Comparison of ENCODE assay signal across 34 cellular contexts in genomic region chr20:52533401-52533800, GRCh38.
DNase-seq lines count a peak whose midpoint lies in the region; ATAC-seq, FAIRE-seq and TF ChIP-seq lines count a peak whose summit lies in the region.
"Had no signal": no experiment of that assay in that cellular context is flagged by ENCODE, and none has a peak within 500 bp of the region (broad histone marks: within the 10 kb centered on the region; RNA-seq: fewer than 3 reads in every experiment).

No MANE protein-coding gene starts in this region.

- H3K36me3 Mint-ChIP-seq in neural progenitor cell: no peaks in the 10 kb centered on the region
- H3K36me3 Mint-ChIP-seq: CD14-positive monocyte; CD4-positive, alpha-beta memory T cell; CD4-positive, CD25-positive, alpha-beta regulatory T cell; CD8-positive, alpha-beta memory T cell; CD8-positive, alpha-beta T cell had no signal

- no peak overlapping the region for H3K9ac ChIP-seq in neural progenitor cell
- H3K9ac ChIP-seq: BLaER1; BLaER1 treated with 17β-estradiol and CSF1 and Interleukin-3, amounts not matched to agents 10 nM and 100 nM had no signal

- intact Hi-C loops in testis (cut with DNase I; ENCODE audit: low total_unique reads): no loop called here

- peaks cover 3% of the 10 kb centered on the region for H3K9me3 Mint-ChIP-seq in neural progenitor cell
- H3K9me3 Mint-ChIP-seq: CD4-positive, alpha-beta T cell; CD8-positive, alpha-beta T cell had no signal

- ATAC-seq in GM21423 (IDR thresholded peaks at IDR 0.05; ENCODE audit: unreplicated experiment): no peak
- ATAC-seq: A549; CD8-positive, alpha-beta T cell had no signal

- peak; percentile 28 for FAIRE-seq in HTR-8/SVneo (lab: Jason Lieb, UNC)
- FAIRE-seq: A204.1, A549, D721Med had no signal

- H3K4me3 ChIP-seq in neural progenitor cell (no peak overlapping the region), testis (no peak overlapping the region)
- H3K4me3 ChIP-seq: A549; BLaER1; BLaER1 treated with 17β-estradiol and CSF1 and Interleukin-3, amounts not matched to agents 10 nM and 100 nM had no signal

- H3K4me1 Mint-ChIP-seq in neural progenitor cell: no peaks in the 10 kb centered on the region
- H3K4me1 Mint-ChIP-seq: CD14-positive monocyte; CD4-positive, alpha-beta memory T cell; CD4-positive, CD25-positive, alpha-beta regulatory T cell had no signal

- H3K9me3 ChIP-seq in neural progenitor cell (ENCODE audit: low read depth) (no peaks in the 10 kb centered on the region), testis (no peaks in the 10 kb centered on the region)
- H3K9me3 ChIP-seq: A549, BE2C, BLaER1 had no signal

- H4K20me1 ChIP-seq in neural progenitor cell (ENCODE audit: low read depth): no peaks in the 10 kb centered on the region
- H4K20me1 ChIP-seq: BLaER1; BLaER1 treated with 17β-estradiol and CSF1 and Interleukin-3, amounts not matched to agents 10 nM and 100 nM had no signal

- H3K27ac Mint-ChIP-seq in neural progenitor cell: no peak overlapping the region
- H3K27ac Mint-ChIP-seq: B cell; CD4-positive, alpha-beta memory T cell; CD4-positive, alpha-beta T cell; CD4-positive, CD25-positive, alpha-beta regulatory T cell; CD8-positive, alpha-beta memory T cell; CD8-positive, alpha-beta T cell had no signal

- H3K4me3 Mint-ChIP-seq in neural progenitor cell: no peak overlapping the region
- H3K4me3 Mint-ChIP-seq: B cell; CD14-positive monocyte; CD4-positive, alpha-beta memory T cell; CD4-positive, alpha-beta T cell; CD8-positive, alpha-beta memory T cell; CD8-positive, alpha-beta T cell had no signal

- H3K4me2 ChIP-seq in neural progenitor cell: no peak overlapping the region
- H3K4me2 ChIP-seq: A549; BLaER1; BLaER1 treated with 17β-estradiol and CSF1 and Interleukin-3, amounts not matched to agents 10 nM and 100 nM had no signal

- no peak for TF ChIP-seq POLR2A in testis (IDR thresholded peaks at IDR 0.05)

- H3K27me3 Mint-ChIP-seq in neural progenitor cell (ENCODE audit: insufficient read depth, low read depth): no peaks in the 10 kb centered on the region

- 68 to 78% methylated on average over 1 of the region's 1 CpG for WGBS in testis, 2 donors

- TF ChIP-seq CTCF in neural progenitor cell (IDR thresholded peaks at IDR 0.05) (no peak), testis (IDR thresholded peaks at IDR 0.05) (no peak)

- H3K4me1 ChIP-seq in neural progenitor cell (no peaks in the 10 kb centered on the region), testis (no peaks in the 10 kb centered on the region)
- H3K4me1 ChIP-seq: A549, BE2C, BLaER1, Caco-2 had no signal

- H3K36me3 ChIP-seq in neural progenitor cell (no peaks in the 10 kb centered on the region), testis (ENCODE audit: low read depth, missing control alignments) (no peaks in the 10 kb centered on the region)
- H3K36me3 ChIP-seq: BE2C; BLaER1; BLaER1 treated with 17β-estradiol and CSF1 and Interleukin-3, amounts not matched to agents 10 nM and 100 nM had no signal

- no peak for DNase-seq in HTR-8/SVneo (ENCODE audit: insufficient read length, low spot score)
- DNase-seq in neural progenitor cell (ENCODE audit: low spot score): no peak
- DNase-seq in testis: peak; percentile 15
- DNase-seq in NCI-H345 treated with DMSO at 0.1 percent for 48 hours (lab: John Stamatoyannopoulos, UW; ENCODE audit: unreplicated experiment): no peak
- DNase-seq in SW480 (ENCODE audit: low spot score): no peak
- DNase-seq: 8988T; AML-193; BE2C; C1 segment of cervical spinal cord; Caco-2; Calu3; CD4-positive, alpha-beta memory T cell; CD4-positive, alpha-beta T cell; CD4-positive, CD25-positive, alpha-beta regulatory T cell; CD8-positive, alpha-beta memory T cell; CD8-positive, alpha-beta T cell; COR-L47; DMS 273 treated with DMSO at 0.1 percent for 48 hours; DMS153; DMS53; DMS79; DMS79 treated with DMSO at 0.1 percent for 48 hours; DND-41; EL had no signal

- H3K27ac ChIP-seq in neural progenitor cell (no peak overlapping the region), testis (no peak overlapping the region)
- H3K27ac ChIP-seq: 22Rv1; A549; BLaER1; BLaER1 treated with 17β-estradiol and CSF1 and Interleukin-3, amounts not matched to agents 10 nM and 100 nM; C4-2B had no signal

- H3K27me3 ChIP-seq in neural progenitor cell: no peaks in the 10 kb centered on the region
- no peaks in the 10 kb centered on the region for H3K27me3 ChIP-seq in testis
- H3K27me3 ChIP-seq: BE2C; BLaER1; BLaER1 treated with 17β-estradiol and CSF1 and Interleukin-3, amounts not matched to agents 10 nM and 100 nM had no signal

- no peaks in the 10 kb centered on the region for H3K79me2 ChIP-seq in neural progenitor cell (ENCODE audit: low read depth)

- peak overlapping the region; percentile 47 for H2AFZ ChIP-seq in neural progenitor cell (replicated peaks)

- no peaks in the 10 kb centered on the region for H3F3A ChIP-seq in neural progenitor cell (ENCODE audit: low read depth)
